8 cellular contexts compared by ENCODE assay signal in genomic region chr6:31815025-31815838, GRCh38. TPM values are rescaled to one million over a fixed set of nuclear protein-coding genes. Genes with fewer than 3 reads are reported as not detected.
A peak's percentile ranks its signal among the peaks of the same experiment; 100 is the strongest.
DNase-seq lines count a peak whose midpoint lies in the region; ATAC-seq and TF ChIP-seq lines count a peak whose summit lies in the region.

Gene HSPA1A, plus strand, starts transcription at chr6:31815543. Its CDS starts 214 bp downstream, at chr6:31815757.
Gene HSPA1L, minus strand, starts transcription at chr6:31815283. Its CDS starts 3,311 bp downstream, at chr6:31811972.

- H3K36me3 Mint-ChIP-seq in activated naive CD4-positive, alpha-beta T cell treated with anti-CD3 and anti-CD28 coated beads for 36 hours (ENCODE audit: low read depth) = no peaks in the 10 kb centered on the region

- H3K4me1 ChIP-seq in Peyer's patch (peaks cover 0 to 34% (median 4%) of the 10 kb centered on the region in 4 donors), stomach (peaks cover 27 to 47% (median 39%) of the 10 kb centered on the region in 4 donors)

- H3K4me3 Mint-ChIP-seq in activated naive CD4-positive, alpha-beta T cell treated with anti-CD3 and anti-CD28 coated beads for 36 hours = peak within 1 kb of the TSS; percentile 84

- no peaks in the 10 kb centered on the region for H3K9me3 Mint-ChIP-seq in activated naive CD4-positive, alpha-beta T cell treated with anti-CD3 and anti-CD28 coated beads for 36 hours

- H3K9me3 ChIP-seq in Peyer's patch = no peaks in the 10 kb centered on the region
- H3K9me3 ChIP-seq in stomach = no peaks in the 10 kb centered on the region

- H3K27ac Mint-ChIP-seq in activated naive CD4-positive, alpha-beta T cell treated with anti-CD3 and anti-CD28 coated beads for 36 hours = peak within 1 kb of the TSS; percentile 96

- H3K36me3 ChIP-seq in Peyer's patch = no peaks in the 10 kb centered on the region
- no peaks in the 10 kb centered on the region for H3K36me3 ChIP-seq in stomach

- ATAC-seq in HG03159 (IDR thresholded peaks at IDR 0.05; ENCODE audit: unreplicated experiment) = no peak

- H3K4me3 ChIP-seq in Peyer's patch (peak within 1 kb of the TSS; percentile 59 to 78 (median 62)), fibroblast of the aortic adventitia (ENCODE audit: low read depth, low read length) (peak within 1 kb of the TSS; percentile 85), stomach (peak within 1 kb of the TSS; percentile 53 to 63 (median 56))

- H3K27me3 Mint-ChIP-seq in activated naive CD4-positive, alpha-beta T cell treated with anti-CD3 and anti-CD28 coated beads for 36 hours (ENCODE audit: low read depth) = no peaks in the 10 kb centered on the region

- intact Hi-C loops in activated naive CD4-positive, alpha-beta T cell treated with anti-CD3 and anti-CD28 coated beads for 36 hours (cut with micrococcal nuclease) = loop anchor here (2.0 kb wide), 1 partner anchor 76 kb away; no protein-coding TSS in a partner anchor
- intact Hi-C loops in stomach (cut with DNase I; ENCODE audit: low total_unique reads) = no loop called here

- WGBS in stomach, 5 donors = 0 to 2% (median 1%) methylated on average over 31 to 56 of the region's 56 CpGs

- peaks cover 54% of the 10 kb centered on the region for H3K4me1 Mint-ChIP-seq in activated naive CD4-positive, alpha-beta T cell treated with anti-CD3 and anti-CD28 coated beads for 36 hours (ENCODE audit: low read depth)

- H3K27me3 ChIP-seq in Peyer's patch (no peaks in the 10 kb centered on the region), stomach (no peaks in the 10 kb centered on the region)

- TF ChIP-seq CTCF in Peyer's patch (IDR thresholded peaks at IDR 0.05) (no peak), fibroblast of the aortic adventitia (IDR thresholded peaks at IDR 0.05; ENCODE audit: insufficient read depth, low read length) (no peak), stomach (IDR thresholded peaks at IDR 0.05) (no peak)

- CTCF ChIA-PET in activated naive CD4-positive, alpha-beta T cell treated with anti-CD3 and anti-CD28 coated beads for 36 hours (lab: Charles Lee) = interaction anchor here (0.7 to 0.8 kb wide), 2 partner anchors 8 to 26 kb away, joined by 4 read pairs; partner anchors contain the start of gene LSM2

- DNase-seq in GF-D8 (lab: John Stamatoyannopoulos, UW) = peak; percentile 91
- DNase-seq in HT1080 (ENCODE audit: low read depth) = peak; percentile 97
- DNase-seq in Peyer's patch = peak; percentile 85 to 96 (median 92)
- peak; percentile 60 for DNase-seq in activated naive CD4-positive, alpha-beta T cell treated with anti-CD3 and anti-CD28 coated beads for 36 hours
- DNase-seq in fibroblast of the aortic adventitia (ENCODE audit: low read depth) = peak; percentile 96
- DNase-seq in myocyte (ENCODE audit: low read depth) = peak; percentile 98
- peak; percentile 95 for DNase-seq in stomach

- H3K27ac ChIP-seq in Peyer's patch = peak within 1 kb of the TSS; percentile 91 to 99 (median 96)
- peak within 1 kb of the TSS; percentile 89 to 100 (median 99) for H3K27ac ChIP-seq in stomach

- no peak for TF ChIP-seq EP300 in stomach (IDR thresholded peaks at IDR 0.05)

- TF ChIP-seq POLR2A in Peyer's patch (IDR thresholded peaks at IDR 0.05) = peak; percentile 98 to 100
- peak in 3 of 4 donors; percentile 78 to 99 (median 98) for TF ChIP-seq POLR2A in stomach (IDR thresholded peaks at IDR 0.05)

RNA-seq across cellular contexts. Expression of gene HSPA1A, which starts in this region (rescaled TPM):
- total RNA-seq in HT1080 (2014; rRNA removed; shearing (Covaris generic)) = 99.6 and 108 TPM in 2 replicates
- polyA plus RNA-seq in HT1080 (2015; cell fraction: cytosol; rRNA removed) = 21.7 and 29.8 TPM in 2 replicates
- polyA plus RNA-seq in HT1080 (2015; cell fraction: nucleus; rRNA removed) = 65.3 and 67.2 TPM in 2 replicates
- total RNA-seq in Peyer's patch (100 to 1,000 TPM in 1 of 4 donors, 10 to 100 TPM in 3; 38.1 to 123 (median 67.0) TPM), fibroblast of the aortic adventitia (ENCODE audit: low replicate concordance) (52.8 and 76.9 TPM in 2 replicates), myocyte (109 and 131 TPM in 2 replicates), stomach (100 to 1,000 TPM in 3 of 5 donors, 10 to 100 TPM in 2; 68.8 to 124 (median 113) TPM)
- total RNA-seq in activated naive CD4-positive, alpha-beta T cell treated with anti-CD3 and anti-CD28 coated beads for 36 hours = 10 to 100 TPM; 19.8 to 23.1 TPM
- polyA plus RNA-seq in myocyte (2012) = 101 TPM
- 100 to 1,000 TPM in 1 of 3 donors, 10 to 100 TPM in 2; 51.1 to 107 (median 64.8) TPM for polyA plus RNA-seq in stomach

RNA-seq across cellular contexts. Expression of gene HSPA1L, which starts in this region (rescaled TPM):
- total RNA-seq in HT1080 (2014; rRNA removed; shearing (Covaris generic)) = 0.73 and 1.3 TPM in 2 replicates
- 1.2 and 1.5 TPM in 2 replicates for polyA plus RNA-seq in HT1080 (2015; cell fraction: cytosol; rRNA removed)
- 1.6 and 2.3 TPM in 2 replicates for polyA plus RNA-seq in HT1080 (2015; cell fraction: nucleus; rRNA removed)
- total RNA-seq in Peyer's patch (1 to 10 TPM in 2 of 4 donors, under 1 TPM in 1, not detected in 1; 0.88 to 1.7 (median 1.5) TPM), fibroblast of the aortic adventitia (ENCODE audit: low replicate concordance) (1.4 and 2.4 TPM in 2 replicates), myocyte (2.6 and 3.6 TPM in 2 replicates), stomach (1 to 10 TPM in 2 of 5 donors, not detected in 3; 1.1 to 1.7 TPM)
- total RNA-seq in activated naive CD4-positive, alpha-beta T cell treated with anti-CD3 and anti-CD28 coated beads for 36 hours = under 1 TPM; 0.86 to 0.95 TPM
- 2.6 TPM for polyA plus RNA-seq in myocyte (2012)
- polyA plus RNA-seq in stomach = under 1 TPM; 0.46 to 0.98 (median 0.75) TPM
